Comparison of ENCODE assay signal across 1 cellular context in genomic region chr5:34833090-34833489, GRCh38.
TF ChIP-seq lines count a peak whose summit lies in the region.

No MANE protein-coding gene starts in this region.

TF ChIP-seq in WTC11, 78 proteins besides CTCF, POLR2A, EP300 and RAD21 (continued from another document):
- TF ChIP-seq ZBTB43 (CRISPR knock-in tag; IDR thresholded peaks at IDR 0.05) (no peak), RELA (CRISPR knock-in tag; IDR thresholded peaks at IDR 0.05; ENCODE audit: borderline replicate concordance) (no peak)
